ENCODE assay signal across 2 cellular contexts in genomic region chr2:65613968-65614555, GRCh38.
TF ChIP-seq lines count a peak whose summit lies in the region.

No MANE protein-coding gene starts in this region.

TF ChIP-seq in HCT116, 20 proteins besides CTCF, POLR2A, EP300 and RAD21:
- TF ChIP-seq ZBTB33 (IDR thresholded peaks at IDR 0.05; ENCODE audit: extremely low read depth, insufficient replicate concordance, low read length) (no peak), CEBPB (IDR thresholded peaks at IDR 0.05; ENCODE audit: low read depth) (no peak), EZH2phosphoT487 (IDR thresholded peaks at IDR 0.05; ENCODE audit: borderline replicate concordance) (no peak), TCF7L2 (IDR thresholded peaks at IDR 0.05; ENCODE audit: borderline replicate concordance, extremely low read depth, insufficient read depth, insufficient read length) (no peak), YY1 (IDR thresholded peaks at IDR 0.05; ENCODE audit: extremely low read depth, insufficient replicate concordance, low read depth, low read length) (no peak)

TF ChIP-seq in K562, 482 proteins besides CTCF, POLR2A, EP300 and RAD21:
- TF ChIP-seq ZNF76 (CRISPR knock-in tag; IDR thresholded peaks at IDR 0.05; ENCODE audit: borderline replicate concordance) (no peak), MLLT1 (IDR thresholded peaks at IDR 0.05) (peak in 1 of 2 experiments; percentile 80; a peak in 1 of 4 replicates), ZNF23 (CRISPR knock-in tag; IDR thresholded peaks at IDR 0.05) (peak; percentile 65; the same call in 1 of the 2 replicates), SPI1 (IDR thresholded peaks at IDR 0.05; ENCODE audit: borderline replicate concordance, low read depth, low read length) (peak; percentile 28; the same call in 1 of the 2 replicates), ZBTB17 (CRISPR knock-in tag; IDR thresholded peaks at IDR 0.05) (peak; percentile 94)
